ENCODE assay signal across 16 cellular contexts in the genomic region with DNA sequence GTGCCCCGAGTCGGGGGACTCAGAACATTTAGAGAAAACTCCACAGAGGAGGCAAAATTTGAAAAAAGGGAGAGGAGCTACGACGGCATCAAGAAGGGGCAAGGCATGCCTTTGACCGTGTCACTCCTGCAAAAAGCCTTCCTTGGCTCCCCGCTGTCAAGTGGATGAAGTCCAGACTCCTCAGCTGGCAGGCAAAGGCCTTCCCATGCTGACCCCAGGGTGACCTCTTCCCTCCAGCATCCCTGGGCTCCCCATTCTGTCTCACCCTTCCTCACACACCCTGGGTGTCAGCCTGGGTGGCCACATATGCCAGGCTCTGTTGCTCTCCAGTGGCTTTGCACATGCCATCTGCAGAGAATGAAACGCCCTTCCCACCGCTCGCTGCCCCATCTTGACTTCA.
DNase-seq lines count a peak whose midpoint lies in the region; ATAC-seq and TF ChIP-seq lines count a peak whose summit lies in the region.
"Had no signal": no experiment of that assay in that cellular context is flagged by ENCODE, and none has a peak within 500 bp of the region (broad histone marks: within the 10 kb centered on the region; RNA-seq: fewer than 3 reads in every experiment).

No MANE protein-coding gene starts in this region.

- H3K4me1 Mint-ChIP-seq in GM23338 = peaks cover 27% of the 10 kb centered on the region

- intact Hi-C loops in left cardiac atrium (cut with DNase I) (no loop called here), stomach (cut with DNase I; ENCODE audit: low total_unique reads) (no loop called here)

- H3F3A ChIP-seq in GM23338 (replicated peaks; ENCODE audit: low read depth) = no peaks in the 10 kb centered on the region

- in situ Hi-C loops in ACHN (cut with HindIII; ENCODE audit: low pct_ligation_motif_present, low pct_unique_long_range_greater_than_20kb, low sequenced_read_pairs) = no loop called here

- no peaks in the 10 kb centered on the region for H3K27me3 ChIP-seq in cardiac muscle cell
- no peaks in the 10 kb centered on the region for H3K27me3 ChIP-seq in stomach
- H3K27me3 ChIP-seq in GM23338 (ENCODE audit: insufficient read depth) = no peaks in the 10 kb centered on the region

- H3K36me3 Mint-ChIP-seq in GM23338 (ENCODE audit: low read depth) = no peaks in the 10 kb centered on the region; the same call in 2 of the 3 replicates

- no peak for TF ChIP-seq CTCF in cardiac muscle cell (IDR thresholded peaks at IDR 0.05; ENCODE audit: low read depth, low read length)
- TF ChIP-seq CTCF in stomach (IDR thresholded peaks at IDR 0.05) = no peak
- TF ChIP-seq CTCF in GM23338 (conservative IDR thresholded peaks at IDR 0.05; ENCODE audit: low read depth in 2 of 2) = no peak

- H3K27ac Mint-ChIP-seq in GM23338 = no peak overlapping the region

- H3K36me3 ChIP-seq in cardiac muscle cell (no peaks in the 10 kb centered on the region), stomach (no peaks in the 10 kb centered on the region), GM23338 (ENCODE audit: insufficient read depth) (no peaks in the 10 kb centered on the region)

- no peaks in the 10 kb centered on the region for H4K20me1 ChIP-seq in GM23338 (replicated peaks; ENCODE audit: insufficient read depth)

- peak; percentile 47 to 92 for DNase-seq in cardiac muscle cell (ENCODE audit: low read depth in 1 of 2, low spot score in 1 of 2)
- DNase-seq in left cardiac atrium = no peak
- peak; percentile 76 for DNase-seq in islet precursor cell
- no peak for DNase-seq in stomach
- no peak for DNase-seq in ACHN
- no peak for DNase-seq in GM23338 (ENCODE audit: low spot score)
- DNase-seq: Caco-2, DMS53, NCI-H1048, NCI-H146, NCI-H2107, NCI-H345, NCI-H526 treated with DMSO at 0.1 percent for 48 hours had no signal

- H3K4me3 ChIP-seq in cardiac muscle cell = no peak overlapping the region
- no peak overlapping the region for H3K4me3 ChIP-seq in stomach
- H3K4me3 ChIP-seq in GM23338 = no peak overlapping the region

- no peaks in the 10 kb centered on the region for H3K79me2 ChIP-seq in GM23338 (replicated peaks; ENCODE audit: insufficient read depth)

- ATAC-seq in left cardiac atrium = no peak
- ATAC-seq in SK-N-SH treated with all-trans-retinoic acid at 6 μM for 48 hours = peak; percentile 58
- no peak for ATAC-seq in HG03460 (IDR thresholded peaks at IDR 0.05; ENCODE audit: unreplicated experiment)
- no peak for ATAC-seq in GM23338

- H3K9me2 ChIP-seq in GM23338 (ENCODE audit: insufficient read depth) = no peaks in the 10 kb centered on the region

- H3K27me3 Mint-ChIP-seq in GM23338 (ENCODE audit: insufficient read depth, low read depth, poor library complexity) = peaks cover 10% of the 10 kb centered on the region

- H3K4me2 ChIP-seq in GM23338 = no peak overlapping the region

- H2AFZ ChIP-seq in GM23338 = no peak overlapping the region

- H3K9me3 ChIP-seq in cardiac muscle cell (ENCODE audit: low read depth) (no peaks in the 10 kb centered on the region), stomach (no peaks in the 10 kb centered on the region)
- H3K9me3 ChIP-seq: Caco-2 had no signal

- WGBS in stomach, 5 donors = 77 to 93% (median 87%) methylated on average over 9 of the region's 9 CpGs

- H3K4me1 ChIP-seq in cardiac muscle cell (ENCODE audit: low read depth) = peaks cover 47% of the 10 kb centered on the region
- peaks cover 0 to 29% (median 9%) of the 10 kb centered on the region in 4 donors for H3K4me1 ChIP-seq in stomach
- H3K4me1 ChIP-seq in GM23338 (ENCODE audit: insufficient read depth) = 0 out of 2 replicates have a peak, but pooled peaks cover 3% of the 10 kb centered on the region
- H3K4me1 ChIP-seq: Caco-2 had no signal

- H3K9me3 Mint-ChIP-seq in GM23338 = no peaks in the 10 kb centered on the region

- H3K27ac ChIP-seq in cardiac muscle cell (peak overlapping the region; percentile 95), stomach (peak overlapping the region in 2 of 5 donors; percentile 28 to 65), GM23338 (ENCODE audit: low read depth) (no peak overlapping the region)
- H3K27ac ChIP-seq: C4-2B had no signal

- no peak for TF ChIP-seq POLR2A in stomach (IDR thresholded peaks at IDR 0.05)

- H3K4me3 Mint-ChIP-seq in GM23338 = no peak overlapping the region

- peak; percentile 7 for TF ChIP-seq EP300 in stomach (IDR thresholded peaks at IDR 0.05)

TF ChIP-seq in SK-N-SH treated with all-trans-retinoic acid at 6 μM for 48 hours, 23 proteins besides CTCF, POLR2A, EP300 and RAD21 (continues in another document):
- no peak for TF ChIP-seq ZNF8 (CRISPR knock-in tag; IDR thresholded peaks at IDR 0.05)
- TF ChIP-seq ZFP3 (CRISPR knock-in tag; IDR thresholded peaks at IDR 0.05) = no peak
- TF ChIP-seq, protein P1, sequence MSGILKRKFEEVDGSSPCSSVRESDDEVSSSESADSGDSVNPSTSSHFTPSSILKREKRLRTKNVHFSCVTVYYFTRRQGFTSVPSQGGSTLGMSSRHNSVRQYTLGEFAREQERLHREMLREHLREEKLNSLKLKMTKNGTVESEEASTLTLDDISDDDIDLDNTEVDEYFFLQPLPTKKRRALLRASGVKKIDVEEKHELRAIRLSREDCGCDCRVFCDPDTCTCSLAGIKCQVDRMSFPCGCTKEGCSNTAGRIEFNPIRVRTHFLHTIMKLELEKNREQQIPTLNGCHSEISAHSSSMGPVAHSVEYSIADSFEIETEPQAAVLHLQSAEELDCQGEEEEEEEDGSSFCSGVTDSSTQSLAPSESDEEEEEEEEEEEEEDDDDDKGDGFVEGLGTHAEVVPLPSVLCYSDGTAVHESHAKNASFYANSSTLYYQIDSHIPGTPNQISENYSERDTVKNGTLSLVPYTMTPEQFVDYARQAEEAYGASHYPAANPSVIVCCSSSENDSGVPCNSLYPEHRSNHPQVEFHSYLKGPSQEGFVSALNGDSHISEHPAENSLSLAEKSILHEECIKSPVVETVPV (CRISPR knock-in tag; IDR thresholded peaks at IDR 0.05) = no peak
- no peak for TF ChIP-seq ZFP30 (CRISPR knock-in tag; IDR thresholded peaks at IDR 0.05)
- no peak for TF ChIP-seq RARB (CRISPR knock-in tag; IDR thresholded peaks at IDR 0.05)
- TF ChIP-seq ZNF565 (CRISPR knock-in tag; conservative IDR thresholded peaks at IDR 0.05; ENCODE audit: low read depth) = 0 out of 2 replicates have a peak, but pooled peaks have one; percentile 40
- TF ChIP-seq, protein P2, sequence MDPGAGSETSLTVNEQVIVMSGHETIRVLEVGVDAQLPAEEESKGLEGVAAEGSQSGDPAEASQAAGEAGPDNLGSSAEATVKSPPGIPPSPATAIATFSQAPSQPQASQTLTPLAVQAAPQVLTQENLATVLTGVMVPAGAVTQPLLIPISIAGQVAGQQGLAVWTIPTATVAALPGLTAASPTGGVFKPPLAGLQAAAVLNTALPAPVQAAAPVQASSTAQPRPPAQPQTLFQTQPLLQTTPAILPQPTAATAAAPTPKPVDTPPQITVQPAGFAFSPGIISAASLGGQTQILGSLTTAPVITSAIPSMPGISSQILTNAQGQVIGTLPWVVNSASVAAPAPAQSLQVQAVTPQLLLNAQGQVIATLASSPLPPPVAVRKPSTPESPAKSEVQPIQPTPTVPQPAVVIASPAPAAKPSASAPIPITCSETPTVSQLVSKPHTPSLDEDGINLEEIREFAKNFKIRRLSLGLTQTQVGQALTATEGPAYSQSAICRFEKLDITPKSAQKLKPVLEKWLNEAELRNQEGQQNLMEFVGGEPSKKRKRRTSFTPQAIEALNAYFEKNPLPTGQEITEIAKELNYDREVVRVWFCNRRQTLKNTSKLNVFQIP (CRISPR knock-in tag; IDR thresholded peaks at IDR 0.05; ENCODE audit: borderline replicate concordance, low read depth) = no peak
- 0 out of 2 replicates have a peak, but pooled peaks have one; percentile 19 for TF ChIP-seq ZNF70 (CRISPR knock-in tag; IDR thresholded peaks at IDR 0.05)
- peak; percentile 58; the same call in 1 of the 2 replicates for TF ChIP-seq TCF4 (CRISPR knock-in tag; IDR thresholded peaks at IDR 0.05; ENCODE audit: borderline replicate concordance)

Comparison
In these comparisons a context has a peak if more than half of its experiments do, and no peak if none do; other contexts are left out.
1. DNase-seq: peak in cardiac muscle cell (2 of 2) and islet precursor cell (single experiment); none in left cardiac atrium (single experiment), stomach (single experiment), ACHN (single experiment) and GM23338 (single experiment).